In genomic region chr3:196471551-196471950, GRCh38 we compare ENCODE assay signal across 1 cellular context.
TF ChIP-seq lines count a peak whose summit lies in the region.

No MANE protein-coding gene starts in this region.

TF ChIP-seq in HepG2, 621 proteins besides CTCF, POLR2A, EP300 and RAD21:
- TF ChIP-seq ZNF264 (CRISPR knock-in tag; IDR thresholded peaks at IDR 0.05) (no peak), RBM22 (optimal IDR thresholded peaks at IDR 0.05; ENCODE audit: low read length) (peak; percentile 37)
